Comparison of ENCODE assay signal across 10 cellular contexts in the genomic region with DNA sequence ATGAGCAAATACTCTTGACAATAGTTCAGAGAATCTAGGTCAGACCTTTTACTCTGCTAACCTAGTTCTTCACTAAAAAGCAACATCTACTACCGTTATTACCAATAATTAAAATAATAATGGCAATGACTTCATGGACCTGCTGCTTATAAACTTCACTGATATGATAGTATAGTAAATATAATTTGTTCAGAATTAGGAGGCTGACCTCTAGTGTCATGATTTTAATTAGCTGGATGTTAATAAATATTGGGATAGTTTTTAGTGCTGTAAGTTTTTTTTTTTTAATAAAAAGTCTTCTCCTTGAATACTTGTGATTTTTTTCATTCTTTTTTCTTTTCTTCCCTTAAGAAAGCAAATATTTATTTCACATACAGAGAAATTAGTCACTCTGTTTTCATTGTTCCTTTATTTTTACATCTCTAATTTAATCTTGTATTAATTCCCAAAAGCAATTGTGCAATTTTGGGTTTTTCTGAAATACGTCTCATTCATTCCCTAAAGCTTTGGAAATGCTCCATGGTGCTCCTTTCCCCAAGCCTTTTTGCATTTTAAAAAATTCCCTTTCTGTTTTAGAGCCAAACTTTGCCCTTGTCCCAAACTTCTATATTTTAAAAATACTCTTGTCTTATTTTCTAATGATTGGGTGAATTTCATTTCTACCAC. TPM values are rescaled to one million over a fixed set of nuclear protein-coding genes. Genes with fewer than 3 reads are reported as not detected.
DNase-seq lines count a peak whose midpoint lies in the region; ATAC-seq, FAIRE-seq and TF ChIP-seq lines count a peak whose summit lies in the region.
"Had no signal": no experiment of that assay in that cellular context is flagged by ENCODE, and none has a peak within 500 bp of the region (broad histone marks: within the 10 kb centered on the region; RNA-seq: fewer than 3 reads in every experiment).

No MANE protein-coding gene starts in this region.

- H3K27me3 ChIP-seq in keratinocyte (ENCODE audit: control insufficient read depth, extremely low read depth, insufficient read depth, low read length) (no peaks in the 10 kb centered on the region), thymus (ENCODE audit: control insufficient read depth, insufficient read depth) (no peaks in the 10 kb centered on the region), WERI-Rb-1 (ENCODE audit: insufficient read depth, low read depth, severe bottlenecking) (no peaks in the 10 kb centered on the region)

- H3K36me3 ChIP-seq in keratinocyte (ENCODE audit: control insufficient read depth in 2 of 2, extremely low read depth in 1 of 2, insufficient read depth in 2 of 2, low read length in 2 of 2) (no peaks in the 10 kb centered on the region), thymus (ENCODE audit: control insufficient read depth, insufficient read depth) (no peaks in the 10 kb centered on the region), WERI-Rb-1 (no peaks in the 10 kb centered on the region)

- TF ChIP-seq CTCF in keratinocyte (optimal IDR thresholded peaks at IDR 0.05 in 1 of 3, IDR thresholded peaks at IDR 0.05 in 1 of 3, conservative IDR thresholded peaks at IDR 0.05 in 1 of 3; ENCODE audit: extremely low read depth in 1 of 3, insufficient read depth in 2 of 3, low read length in 3 of 3) (no peak), WERI-Rb-1 (IDR thresholded peaks at IDR 0.05; ENCODE audit: low read depth, low read length) (no peak)

- H3K27ac ChIP-seq in keratinocyte (ENCODE audit: control insufficient read depth, insufficient read depth, low read length) = no peak overlapping the region
- H3K27ac ChIP-seq in thymus (ENCODE audit: low read depth) = no peak overlapping the region
- H3K27ac ChIP-seq in WERI-Rb-1 = no peak overlapping the region
- H3K27ac ChIP-seq: epithelial cell of prostate, parathyroid adenoma had no signal

- H2AFZ ChIP-seq in keratinocyte (ENCODE audit: control insufficient read depth, low read length) = peak overlapping the region; percentile 90

- no peaks in the 10 kb centered on the region for H3K36me3 Mint-ChIP-seq in activated CD4-positive, alpha-beta T cell treated with anti-CD3 and anti-CD28 coated beads, Interleukin-2, amount 10 ng/mL, durations not matched to agents 7 days and 5 days (ENCODE audit: low read depth)
- no peaks in the 10 kb centered on the region for H3K36me3 Mint-ChIP-seq in activated T-helper 17 cell treated with anti-CD3 and anti-CD28 coated beads, Interleukin-2, amount 50 U/mL, for 72 hours (ENCODE audit: low read depth)

- H3K27me3 Mint-ChIP-seq in activated CD4-positive, alpha-beta T cell treated with anti-CD3 and anti-CD28 coated beads, Interleukin-2, amount 10 ng/mL, durations not matched to agents 7 days and 5 days = peaks cover 17% of the 10 kb centered on the region
- peaks cover 3% of the 10 kb centered on the region for H3K27me3 Mint-ChIP-seq in activated T-helper 17 cell treated with anti-CD3 and anti-CD28 coated beads, Interleukin-2, amount 50 U/mL, for 72 hours

- H3K4me1 Mint-ChIP-seq in activated CD4-positive, alpha-beta T cell treated with anti-CD3 and anti-CD28 coated beads, Interleukin-2, amount 10 ng/mL, durations not matched to agents 7 days and 5 days = peaks cover 15% of the 10 kb centered on the region
- H3K4me1 Mint-ChIP-seq in activated T-helper 17 cell treated with anti-CD3 and anti-CD28 coated beads, Interleukin-2, amount 50 U/mL, for 72 hours = peaks cover 4% of the 10 kb centered on the region

- no peaks in the 10 kb centered on the region for H4K20me1 ChIP-seq in keratinocyte (ENCODE audit: control insufficient read depth, extremely low read depth, insufficient read depth, low read length)

- no peak for FAIRE-seq in keratinocyte (lab: Jason Lieb, UNC)

- dilution Hi-C loops in keratinocyte (cut with MboI; ENCODE audit: extremely low pct_ligation_motif_present, low sequenced_read_pairs) = no loop called here

- peak overlapping the region; percentile 72 for H3K4me2 ChIP-seq in keratinocyte (ENCODE audit: control insufficient read depth, extremely low read depth, insufficient read depth, low read depth, low read length)

- H3K9me1 ChIP-seq in keratinocyte (ENCODE audit: control insufficient read depth, extremely low read depth, insufficient read depth, low read length) = no peaks in the 10 kb centered on the region

- peak overlapping the region; percentile 94 for H3K27ac Mint-ChIP-seq in activated CD4-positive, alpha-beta T cell treated with anti-CD3 and anti-CD28 coated beads, Interleukin-2, amount 10 ng/mL, durations not matched to agents 7 days and 5 days
- peak overlapping the region; percentile 44 for H3K27ac Mint-ChIP-seq in activated T-helper 17 cell treated with anti-CD3 and anti-CD28 coated beads, Interleukin-2, amount 50 U/mL, for 72 hours

- 74% methylated on average over 2 of the region's 2 CpGs for WGBS in thymus

- no peak overlapping the region for H3K9ac ChIP-seq in keratinocyte (ENCODE audit: control insufficient read depth, extremely low read depth, insufficient read depth, low read length)
- H3K9ac ChIP-seq: parathyroid adenoma had no signal

- DNase-seq in activated CD4-positive, alpha-beta T cell treated with anti-CD3 and anti-CD28 coated beads, Interleukin-2, amount 10 ng/mL, durations not matched to agents 7 days and 5 days = no peak
- DNase-seq in activated CD4-positive, alpha-beta T cell treated with anti-CD3 and anti-CD28 coated beads for 1 hour = no peak
- DNase-seq in keratinocyte (ENCODE audit: low read depth, low spot score) (no peak), WERI-Rb-1 (no peak), HuH-7.5 (ENCODE audit: low spot score) (no peak)

- H3K4me3 ChIP-seq in keratinocyte (ENCODE audit: control insufficient read depth in 2 of 3, extremely low read depth in 1 of 3, insufficient read depth in 2 of 3, low read depth in 1 of 3, low read length in 3 of 3) (peak overlapping the region in 2 of 3 experiments; percentile 37 to 71), thymus (ENCODE audit: low read length) (peak overlapping the region; percentile 33), WERI-Rb-1 (ENCODE audit: low read depth, low read length) (no peak overlapping the region)

- no peaks in the 10 kb centered on the region for H3K79me2 ChIP-seq in keratinocyte (ENCODE audit: control insufficient read depth, insufficient read depth, low read length)
- H3K79me2 ChIP-seq: parathyroid adenoma had no signal

- CTCF ChIA-PET in activated CD4-positive, alpha-beta T cell treated with anti-CD3 and anti-CD28 coated beads, Interleukin-2, amount 10 ng/mL, durations not matched to agents 7 days and 5 days (lab: Charles Lee) = no interaction called here

- POLR2A ChIA-PET in activated CD4-positive, alpha-beta T cell treated with anti-CD3 and anti-CD28 coated beads, Interleukin-2, amount 10 ng/mL, durations not matched to agents 7 days and 5 days (lab: Charles Lee) = no interaction called here

- no peak for ATAC-seq in activated T-helper 17 cell treated with anti-CD3 and anti-CD28 coated beads, Interleukin-2, amount 50 U/mL, for 72 hours (replicated peaks)
- ATAC-seq in GM18519 (IDR thresholded peaks at IDR 0.05; ENCODE audit: low FRiP score, unreplicated experiment) = no peak

- H3K4me1 ChIP-seq in keratinocyte (ENCODE audit: control insufficient read depth, extremely low read depth, insufficient read depth, low read length) (peaks cover 9% of the 10 kb centered on the region), thymus (ENCODE audit: control insufficient read depth, insufficient read depth, low read length) (no peaks in the 10 kb centered on the region)
- H3K4me1 ChIP-seq: parathyroid adenoma had no signal

- no peaks in the 10 kb centered on the region for H3K9me3 ChIP-seq in keratinocyte (ENCODE audit: control insufficient read depth, low read depth, low read length)
- no peaks in the 10 kb centered on the region for H3K9me3 ChIP-seq in thymus (ENCODE audit: control insufficient read depth)
- no peaks in the 10 kb centered on the region for H3K9me3 ChIP-seq in WERI-Rb-1 (ENCODE audit: severe bottlenecking)

- peak overlapping the region; percentile 80 for H3K4me3 Mint-ChIP-seq in activated CD4-positive, alpha-beta T cell treated with anti-CD3 and anti-CD28 coated beads, Interleukin-2, amount 10 ng/mL, durations not matched to agents 7 days and 5 days
- H3K4me3 Mint-ChIP-seq in activated T-helper 17 cell treated with anti-CD3 and anti-CD28 coated beads, Interleukin-2, amount 50 U/mL, for 72 hours = peak overlapping the region; percentile 76

- H3K9me3 Mint-ChIP-seq in activated CD4-positive, alpha-beta T cell treated with anti-CD3 and anti-CD28 coated beads, Interleukin-2, amount 10 ng/mL, durations not matched to agents 7 days and 5 days = peaks cover 5% of the 10 kb centered on the region
- no peaks in the 10 kb centered on the region for H3K9me3 Mint-ChIP-seq in activated T-helper 17 cell treated with anti-CD3 and anti-CD28 coated beads, Interleukin-2, amount 50 U/mL, for 72 hours

RNA-seq across cellular contexts. Expression of a gene that starts 46.6 kb away (rescaled TPM):
- under 1 TPM; 0.29 to 0.50 TPM for total RNA-seq in activated CD4-positive, alpha-beta T cell treated with anti-CD3 and anti-CD28 coated beads, Interleukin-2, amount 10 ng/mL, durations not matched to agents 7 days and 5 days
- 1 to 10 TPM; 1.6 to 7.5 TPM for total RNA-seq in activated T-helper 17 cell treated with anti-CD3 and anti-CD28 coated beads, Interleukin-2, amount 50 U/mL, for 72 hours
- polyA plus RNA-seq in keratinocyte = 5.0 to 6.1 TPM (median 6.0 TPM) in 3 replicates
- polyA plus RNA-seq in keratinocyte (2011; ENCODE audit: low read depth) = 2.5 TPM
- polyA plus RNA-seq in keratinocyte (2011; cell fraction: cytosol; rRNA removed) = 4.8 and 7.8 TPM in 2 replicates
- 5.3 and 6.3 TPM in 2 replicates for polyA plus RNA-seq in keratinocyte (2011; cell fraction: nucleus; rRNA removed)
- 4.6 and 6.3 TPM in 2 replicates for polyA plus RNA-seq in keratinocyte (2012; ENCODE audit: low replicate concordance)
- 3.8 to 10.5 TPM (median 5.8 TPM) in 3 replicates for polyA minus RNA-seq in keratinocyte
- polyA minus RNA-seq in keratinocyte (2011; cell fraction: cytosol; rRNA and poly(A)+ RNA removed) = 3.5 TPM
- polyA minus RNA-seq in keratinocyte (2011; cell fraction: nucleus; rRNA and poly(A)+ RNA removed) = 4.5 and 7.1 TPM in 2 replicates
- polyA plus RNA-seq in thymus = 6.3 TPM
